22 cellular contexts compared by ENCODE assay signal in genomic region chr3:194622621-194623360, GRCh38. TPM values are rescaled to one million over a fixed set of nuclear protein-coding genes. Genes with fewer than 3 reads are reported as not detected.
DNase-seq lines count a peak whose midpoint lies in the region; ATAC-seq and TF ChIP-seq lines count a peak whose summit lies in the region.
"Had no signal": no experiment of that assay in that cellular context is flagged by ENCODE, and none has a peak within 500 bp of the region (broad histone marks: within the 10 kb centered on the region; RNA-seq: fewer than 3 reads in every experiment).

No MANE protein-coding gene starts in this region.

- no peaks in the 10 kb centered on the region for H3K4me1 ChIP-seq in endodermal cell (ENCODE audit: control insufficient read depth, insufficient read depth, low read length)
- no peaks in the 10 kb centered on the region for H3K4me1 ChIP-seq in neural progenitor cell

- no peaks in the 10 kb centered on the region for H3K4me1 Mint-ChIP-seq in natural killer cell treated with Interleukin-12 subunit alpha and Interleukin-12 subunit beta and Interleukin-15 and Interleukin-18, amount 100 ng/mL, for 72 hours (ENCODE audit: low read depth in 2 of 2)
- no peaks in the 10 kb centered on the region for H3K4me1 Mint-ChIP-seq in natural killer cell
- no peaks in the 10 kb centered on the region for H3K4me1 Mint-ChIP-seq in endodermal cell
- peaks cover 2% of the 10 kb centered on the region for H3K4me1 Mint-ChIP-seq in neural progenitor cell
- no peaks in the 10 kb centered on the region for H3K4me1 Mint-ChIP-seq in activated CD4-positive, alpha-beta T cell treated with anti-CD3 and anti-CD28 coated beads, Interleukin-2, amount 10 ng/mL, durations not matched to agents 7 days and 5 days

- H3K4me3 ChIP-seq in endodermal cell (ENCODE audit: low read length) (no peak overlapping the region), neural progenitor cell (no peak overlapping the region)
- H3K4me3 ChIP-seq: GM23248, Peyer's patch had no signal

- no peak for TF ChIP-seq CTCF in natural killer cell (IDR thresholded peaks at IDR 0.05)
- no peak for TF ChIP-seq CTCF in endodermal cell (conservative IDR thresholded peaks at IDR 0.05)
- no peak for TF ChIP-seq CTCF in neural progenitor cell (IDR thresholded peaks at IDR 0.05)

- H3K27me3 ChIP-seq in endodermal cell (ENCODE audit: control insufficient read depth, insufficient read depth, low read length, poor library complexity, severe bottlenecking) (no peaks in the 10 kb centered on the region), neural progenitor cell (no peaks in the 10 kb centered on the region)
- H3K27me3 ChIP-seq: Peyer's patch had no signal

- no peaks in the 10 kb centered on the region for H3K79me2 ChIP-seq in neural progenitor cell (ENCODE audit: low read depth)

- H3K36me3 ChIP-seq in endodermal cell (ENCODE audit: control insufficient read depth, insufficient read depth, low read length) (peaks cover 21% of the 10 kb centered on the region), neural progenitor cell (no peaks in the 10 kb centered on the region)

- H3K27me3 Mint-ChIP-seq in natural killer cell treated with Interleukin-12 subunit alpha and Interleukin-12 subunit beta and Interleukin-15 and Interleukin-18, amount 100 ng/mL, for 72 hours, result no peaks in the 10 kb centered on the region
- H3K27me3 Mint-ChIP-seq in natural killer cell (ENCODE audit: low read depth in 2 of 2), result no peaks in the 10 kb centered on the region
- no peaks in the 10 kb centered on the region for H3K27me3 Mint-ChIP-seq in endodermal cell (ENCODE audit: insufficient read depth)
- peaks cover 5% of the 10 kb centered on the region for H3K27me3 Mint-ChIP-seq in neural progenitor cell (ENCODE audit: insufficient read depth, low read depth)
- H3K27me3 Mint-ChIP-seq in activated CD4-positive, alpha-beta T cell treated with anti-CD3 and anti-CD28 coated beads, Interleukin-2, amount 10 ng/mL, durations not matched to agents 7 days and 5 days, result no peaks in the 10 kb centered on the region

- no peaks in the 10 kb centered on the region for H3F3A ChIP-seq in neural progenitor cell (ENCODE audit: low read depth)

- intact Hi-C loops in natural killer cell (cut with micrococcal nuclease), result no loop called here
- intact Hi-C loops in cardiac septum (cut with DNase I), result no loop called here

- no peaks in the 10 kb centered on the region for H3K36me3 Mint-ChIP-seq in natural killer cell treated with Interleukin-12 subunit alpha and Interleukin-12 subunit beta and Interleukin-15 and Interleukin-18, amount 100 ng/mL, for 72 hours
- H3K36me3 Mint-ChIP-seq in natural killer cell (no peaks in the 10 kb centered on the region), endodermal cell (ENCODE audit: low read depth) (peaks cover 35% of the 10 kb centered on the region), neural progenitor cell (peaks cover 11% of the 10 kb centered on the region)
- H3K36me3 Mint-ChIP-seq in activated CD4-positive, alpha-beta T cell treated with anti-CD3 and anti-CD28 coated beads, Interleukin-2, amount 10 ng/mL, durations not matched to agents 7 days and 5 days (ENCODE audit: low read depth), result no peaks in the 10 kb centered on the region

- no peak overlapping the region for H3K27ac Mint-ChIP-seq in natural killer cell treated with Interleukin-12 subunit alpha and Interleukin-12 subunit beta and Interleukin-15 and Interleukin-18, amount 100 ng/mL, for 72 hours
- H3K27ac Mint-ChIP-seq in natural killer cell (no peak overlapping the region), endodermal cell (peak overlapping the region; percentile 23), neural progenitor cell (peak overlapping the region; percentile 23)
- no peak overlapping the region for H3K27ac Mint-ChIP-seq in activated CD4-positive, alpha-beta T cell treated with anti-CD3 and anti-CD28 coated beads, Interleukin-2, amount 10 ng/mL, durations not matched to agents 7 days and 5 days

- no peak overlapping the region for H3K4me3 Mint-ChIP-seq in natural killer cell treated with Interleukin-12 subunit alpha and Interleukin-12 subunit beta and Interleukin-15 and Interleukin-18, amount 100 ng/mL, for 72 hours
- H3K4me3 Mint-ChIP-seq in natural killer cell, result no peak overlapping the region
- H3K4me3 Mint-ChIP-seq in endodermal cell, result no peak overlapping the region
- H3K4me3 Mint-ChIP-seq in neural progenitor cell, result no peak overlapping the region
- H3K4me3 Mint-ChIP-seq in activated CD4-positive, alpha-beta T cell treated with anti-CD3 and anti-CD28 coated beads, Interleukin-2, amount 10 ng/mL, durations not matched to agents 7 days and 5 days, result no peak overlapping the region

- H3K9ac ChIP-seq in endodermal cell (ENCODE audit: extremely low read depth, low read length, poor library complexity, severe bottlenecking) (no peak overlapping the region), neural progenitor cell (no peak overlapping the region)
- H3K9ac ChIP-seq: GM23248 had no signal

- no peaks in the 10 kb centered on the region for H4K20me1 ChIP-seq in neural progenitor cell (ENCODE audit: low read depth)

- H3K27ac ChIP-seq in endodermal cell (ENCODE audit: low read depth, low read length) (no peak overlapping the region), neural progenitor cell (no peak overlapping the region)
- H3K27ac ChIP-seq: GM23248, Peyer's patch had no signal

- DNase-seq in natural killer cell treated with Interleukin-12 subunit alpha and Interleukin-12 subunit beta and Interleukin-15 and Interleukin-18, amount 100 ng/mL, for 72 hours (ENCODE audit: low spot score), result peak; percentile 35
- DNase-seq in natural killer cell, result no peak
- no peak for DNase-seq in endodermal cell
- DNase-seq in neural progenitor cell (ENCODE audit: low spot score), result no peak
- no peak for DNase-seq in activated CD4-positive, alpha-beta T cell treated with anti-CD3 and anti-CD28 coated beads, Interleukin-2, amount 10 ng/mL, durations not matched to agents 7 days and 5 days
- no peak for DNase-seq in cardiac septum (ENCODE audit: low spot score)
- DNase-seq: 8988T, AML-193, COR-L47, DMS79, GM23248, IMR-90, MV-4-11, NCI-H1105 treated with DMSO at 0.1 percent for 48 hours, NCI-H2029 treated with DMSO at 0.1 percent for 48 hours, NCI-H226, NCI-H524, NCI-H82, Peyer's patch had no signal

- WGBS in endodermal cell (ENCODE audit: insufficient coverage in 1 of 2, insufficient read length in 1 of 2), 2 experiments, result 94 to 95% methylated on average over 24 to 26 of the region's 26 CpGs

- no peak overlapping the region for H2AFZ ChIP-seq in neural progenitor cell (replicated peaks)
- H2AFZ ChIP-seq: GM23248 had no signal

- no peak for ATAC-seq in natural killer cell treated with Interleukin-12 subunit alpha and Interleukin-12 subunit beta and Interleukin-15 and Interleukin-18, amount 100 ng/mL, for 72 hours
- no peak for ATAC-seq in natural killer cell
- no peak for ATAC-seq in GM19455 (IDR thresholded peaks at IDR 0.05; ENCODE audit: unreplicated experiment)
- ATAC-seq in GM21786 (IDR thresholded peaks at IDR 0.05; ENCODE audit: unreplicated experiment), result no peak
- ATAC-seq: Right ventricle myocardium inferior had no signal

- H3K4me2 ChIP-seq in neural progenitor cell, result no peak overlapping the region

- CTCF ChIA-PET in activated CD4-positive, alpha-beta T cell treated with anti-CD3 and anti-CD28 coated beads, Interleukin-2, amount 10 ng/mL, durations not matched to agents 7 days and 5 days (lab: Charles Lee), result interaction anchor here (0.7 kb wide), 1 partner anchor 20 kb away, joined by 5 read pairs; no protein-coding TSS in a partner anchor

- no peaks in the 10 kb centered on the region for H3K9me3 Mint-ChIP-seq in natural killer cell treated with Interleukin-12 subunit alpha and Interleukin-12 subunit beta and Interleukin-15 and Interleukin-18, amount 100 ng/mL, for 72 hours
- H3K9me3 Mint-ChIP-seq in natural killer cell (no peaks in the 10 kb centered on the region), endodermal cell (no peaks in the 10 kb centered on the region), neural progenitor cell (no peaks in the 10 kb centered on the region)
- H3K9me3 Mint-ChIP-seq in activated CD4-positive, alpha-beta T cell treated with anti-CD3 and anti-CD28 coated beads, Interleukin-2, amount 10 ng/mL, durations not matched to agents 7 days and 5 days, result no peaks in the 10 kb centered on the region

- POLR2A ChIA-PET in activated CD4-positive, alpha-beta T cell treated with anti-CD3 and anti-CD28 coated beads, Interleukin-2, amount 10 ng/mL, durations not matched to agents 7 days and 5 days (lab: Charles Lee), result no interaction called here

- H3K9me3 ChIP-seq in endodermal cell (ENCODE audit: control insufficient read depth, low read length) (no peaks in the 10 kb centered on the region), neural progenitor cell (ENCODE audit: low read depth) (no peaks in the 10 kb centered on the region)
- H3K9me3 ChIP-seq: Peyer's patch had no signal

RNA-seq across cellular contexts. Expression of gene TMEM44, which starts 10.4 kb away (rescaled TPM):
- total RNA-seq in natural killer cell treated with Interleukin-12 subunit alpha and Interleukin-12 subunit beta and Interleukin-15 and Interleukin-18, amount 100 ng/mL, for 72 hours, result 1 to 10 TPM; 4.7 to 8.5 TPM
- total RNA-seq in natural killer cell (1 to 10 TPM; 2.1 to 3.0 (median 2.8) TPM), endodermal cell (10 to 100 TPM; 31.0 to 34.4 TPM), neural progenitor cell (ENCODE audit: low replicate concordance) (10.4 and 25.7 TPM in 2 replicates), cardiac septum (5.7 TPM)
- polyA plus RNA-seq in endodermal cell (2013, experiment 1 of 2), result 18.4 TPM
- 22.1 TPM for polyA plus RNA-seq in endodermal cell (2013, experiment 2 of 2)
- 1 to 10 TPM; 1.9 to 2.7 TPM for total RNA-seq in activated CD4-positive, alpha-beta T cell treated with anti-CD3 and anti-CD28 coated beads, Interleukin-2, amount 10 ng/mL, durations not matched to agents 7 days and 5 days

RNA-seq across cellular contexts. Expression of gene LSG1, which starts 49.2 kb away (rescaled TPM):
- 10 to 100 TPM; 38.7 to 63.3 TPM for total RNA-seq in natural killer cell treated with Interleukin-12 subunit alpha and Interleukin-12 subunit beta and Interleukin-15 and Interleukin-18, amount 100 ng/mL, for 72 hours
- total RNA-seq in natural killer cell (10 to 100 TPM; 56.4 to 67.6 (median 64.9) TPM), endodermal cell (10 to 100 TPM; 38.3 to 44.7 TPM), neural progenitor cell (ENCODE audit: low replicate concordance) (31.0 and 41.2 TPM in 2 replicates), cardiac septum (21.3 TPM)
- 31.6 TPM for polyA plus RNA-seq in endodermal cell (2013, experiment 1 of 2)
- polyA plus RNA-seq in endodermal cell (2013, experiment 2 of 2), result 30.8 TPM
- total RNA-seq in activated CD4-positive, alpha-beta T cell treated with anti-CD3 and anti-CD28 coated beads, Interleukin-2, amount 10 ng/mL, durations not matched to agents 7 days and 5 days, result 10 to 100 TPM; 42.5 to 44.6 TPM

Comparison
In these comparisons a context has a peak if more than half of its experiments do, and no peak if none do; other contexts are left out.
1. H3K27ac Mint-ChIP-seq: peak in endodermal cell (single experiment) and neural progenitor cell (single experiment); none in natural killer cell treated with Interleukin-12 subunit alpha and Interleukin-12 subunit beta and Interleukin-15 and Interleukin-18, amount 100 ng/mL, for 72 hours (0 of 2), natural killer cell (0 of 2) and activated CD4-positive, alpha-beta T cell treated with anti-CD3 and anti-CD28 coated beads, Interleukin-2, amount 10 ng/mL, durations not matched to agents 7 days and 5 days (single experiment).